ENCODE assay signal across 10 cellular contexts in the genomic region with DNA sequence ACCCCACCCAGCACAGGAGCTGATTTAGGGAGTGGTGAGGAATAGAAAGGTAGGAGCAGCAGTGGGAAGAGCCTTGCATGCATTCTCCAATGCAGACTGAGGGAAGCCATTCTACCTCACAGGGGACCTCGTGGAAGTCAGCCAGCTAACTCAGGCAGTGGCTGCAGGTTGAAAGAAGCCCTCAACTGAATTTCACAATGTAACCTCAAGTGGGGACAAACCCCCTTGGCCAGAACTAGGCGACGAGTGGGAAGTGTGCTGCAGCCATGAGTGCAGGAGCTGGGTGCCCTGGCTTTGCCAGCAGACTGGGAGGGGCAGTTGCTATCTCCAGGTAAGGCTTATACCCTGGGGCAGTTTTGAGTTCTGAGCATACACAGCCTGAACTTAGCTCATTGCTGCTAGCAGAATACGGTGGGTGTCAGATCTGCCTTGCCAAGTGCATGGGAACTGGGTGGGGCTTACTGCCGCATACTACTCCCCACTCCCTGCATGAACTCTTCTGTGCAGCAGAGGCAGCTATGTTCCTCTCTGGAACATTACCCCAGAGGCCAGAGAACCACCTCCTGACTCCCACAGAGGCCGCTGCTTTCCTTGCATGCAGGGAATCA.
A peak's percentile ranks its signal among the peaks of the same experiment; 100 is the strongest.
DNase-seq lines count a peak whose midpoint lies in the region; ATAC-seq and TF ChIP-seq lines count a peak whose summit lies in the region.
"Had no signal": no experiment of that assay in that cellular context is flagged by ENCODE, and none has a peak within 500 bp of the region (broad histone marks: within the 10 kb centered on the region; RNA-seq: fewer than 3 reads in every experiment).

No MANE protein-coding gene starts in this region.

- DNase-seq in activated T-cell treated with anti-CD3 and anti-CD28 coated beads, Interleukin-2, amount 50 U/mL, for 4 hours = no peak
- no peak for DNase-seq in activated T-cell treated with anti-CD3 and anti-CD28 coated beads for 4 hours
- DNase-seq in T-helper 17 cell = no peak
- peak; percentile 74 to 82 for DNase-seq in left lung
- no peak for DNase-seq in type B pancreatic cell (ENCODE audit: extremely low spot score, unreplicated experiment)
- no peak for DNase-seq in hepatocyte (ENCODE audit: low spot score)
- DNase-seq in SJCRH30 = no peak
- no peak for DNase-seq in SHP77 treated with DMSO at 0.1 percent for 48 hours (lab: John Stamatoyannopoulos, UW)
- DNase-seq: NCI-H1092, T-helper 9 cell had no signal

- TF ChIP-seq CTCF in left lung (IDR thresholded peaks at IDR 0.05) = no peak
- no peak for TF ChIP-seq CTCF in type B pancreatic cell (conservative IDR thresholded peaks at IDR 0.05)
- no peak for TF ChIP-seq CTCF in hepatocyte (IDR thresholded peaks at IDR 0.05; ENCODE audit: poor library complexity)

- no peaks in the 10 kb centered on the region for H3K9me3 Mint-ChIP-seq in activated T-cell treated with anti-CD3 and anti-CD28 coated beads, Interleukin-2, amount 50 U/mL, for 4 hours
- H3K9me3 Mint-ChIP-seq in type B pancreatic cell = no peaks in the 10 kb centered on the region

- no peak overlapping the region for H3K4me2 ChIP-seq in hepatocyte

- H3K79me2 ChIP-seq in hepatocyte = peaks cover 26% of the 10 kb centered on the region

- intact Hi-C loops in left lung (cut with DNase I) = loop anchor here in 1 of 2 donors (10.0 kb wide), 1 partner anchor 256 kb away; no protein-coding TSS in a partner anchor

- 76% methylated on average over 6 of the region's 6 CpGs for WGBS in hepatocyte (ENCODE audit: low lambda C conversion rate, missing lambda C conversion rate)

- no peaks in the 10 kb centered on the region for H3K27me3 ChIP-seq in left lung
- H3K27me3 ChIP-seq in hepatocyte = no peaks in the 10 kb centered on the region
- no peaks in the 10 kb centered on the region for H3K27me3 ChIP-seq in SJCRH30

- no peaks in the 10 kb centered on the region for H3K9me2 ChIP-seq in hepatocyte (replicated peaks; ENCODE audit: insufficient read depth)

- no peak overlapping the region for H3K27ac ChIP-seq in left lung
- no peak overlapping the region for H3K27ac ChIP-seq in hepatocyte
- no peak overlapping the region for H3K27ac ChIP-seq in SJCRH30

- H3K4me3 Mint-ChIP-seq in activated T-cell treated with anti-CD3 and anti-CD28 coated beads, Interleukin-2, amount 50 U/mL, for 4 hours = no peak overlapping the region
- peak overlapping the region; percentile 78 for H3K4me3 Mint-ChIP-seq in T-helper 17 cell
- H3K4me3 Mint-ChIP-seq in type B pancreatic cell = no peak overlapping the region

- no peak overlapping the region for H3K4me3 ChIP-seq in left lung
- H3K4me3 ChIP-seq in hepatocyte = no peak overlapping the region
- H3K4me3 ChIP-seq in SJCRH30 = no peak overlapping the region

- ATAC-seq in activated T-cell treated with anti-CD3 and anti-CD28 coated beads, Interleukin-2, amount 50 U/mL, for 4 hours = peak; percentile 18 to 21
- ATAC-seq in T-helper 17 cell (peak; percentile 32), left lung (peak; percentile 97)

- H4K20me1 ChIP-seq in hepatocyte (ENCODE audit: insufficient read depth, poor library complexity, severe bottlenecking) = peaks cover 4% of the 10 kb centered on the region

- H3K4me1 Mint-ChIP-seq in activated T-cell treated with anti-CD3 and anti-CD28 coated beads, Interleukin-2, amount 50 U/mL, for 4 hours (ENCODE audit: low read depth) = peaks cover 30% of the 10 kb centered on the region
- peaks cover 27% of the 10 kb centered on the region for H3K4me1 Mint-ChIP-seq in T-helper 17 cell
- peaks cover 13% of the 10 kb centered on the region for H3K4me1 Mint-ChIP-seq in type B pancreatic cell (ENCODE audit: unreplicated experiment)

- peaks cover 2% of the 10 kb centered on the region for H3K36me3 Mint-ChIP-seq in activated T-cell treated with anti-CD3 and anti-CD28 coated beads, Interleukin-2, amount 50 U/mL, for 4 hours (ENCODE audit: insufficient read depth)
- H3K36me3 Mint-ChIP-seq in T-helper 17 cell (ENCODE audit: low read depth) = no peaks in the 10 kb centered on the region
- H3K36me3 Mint-ChIP-seq in type B pancreatic cell = peaks cover 4% of the 10 kb centered on the region

- peak overlapping the region; percentile 70 for H3K27ac Mint-ChIP-seq in T-helper 17 cell
- peak overlapping the region; percentile 61 for H3K27ac Mint-ChIP-seq in type B pancreatic cell

- H3K27me3 Mint-ChIP-seq in activated T-cell treated with anti-CD3 and anti-CD28 coated beads, Interleukin-2, amount 50 U/mL, for 4 hours (ENCODE audit: low read depth) = no peaks in the 10 kb centered on the region
- H3K27me3 Mint-ChIP-seq in T-helper 17 cell (no peaks in the 10 kb centered on the region), type B pancreatic cell (no peaks in the 10 kb centered on the region)

- no peak overlapping the region for H2AFZ ChIP-seq in hepatocyte

- H3K9me3 ChIP-seq in T-helper 17 cell (ENCODE audit: control insufficient read depth, low read length, poor library complexity, severe bottlenecking) (no peaks in the 10 kb centered on the region), left lung (no peaks in the 10 kb centered on the region), hepatocyte (ENCODE audit: low read depth) (no peaks in the 10 kb centered on the region), SJCRH30 (replicated peaks) (peaks cover 3% of the 10 kb centered on the region; the same call in 1 of the 2 replicates)

- no peaks in the 10 kb centered on the region for H3K36me3 ChIP-seq in left lung
- H3K36me3 ChIP-seq in hepatocyte (replicated peaks; ENCODE audit: insufficient read depth, low read depth) = no peaks in the 10 kb centered on the region
- no peaks in the 10 kb centered on the region for H3K36me3 ChIP-seq in SJCRH30

- peaks cover 11 to 33% of the 10 kb centered on the region in 2 donors for H3K4me1 ChIP-seq in left lung
- no peaks in the 10 kb centered on the region for H3K4me1 ChIP-seq in hepatocyte (ENCODE audit: insufficient read depth)
- H3K4me1 ChIP-seq in SJCRH30 = no peaks in the 10 kb centered on the region

Comparison
In these comparisons a context has a peak if more than half of its experiments do, and no peak if none do; other contexts are left out.
1. ATAC-seq: peak in every context shown above with its lines; median percentile 97 in left lung; 32 in T-helper 17 cell; 20 in activated T-cell treated with anti-CD3 and anti-CD28 coated beads, Interleukin-2, amount 50 U/mL, for 4 hours.
2. DNase-seq: peak in left lung (2 of 2); none in activated T-cell treated with anti-CD3 and anti-CD28 coated beads, Interleukin-2, amount 50 U/mL, for 4 hours (single experiment), activated T-cell treated with anti-CD3 and anti-CD28 coated beads for 4 hours (single experiment), T-helper 17 cell (0 of 3), type B pancreatic cell (single experiment), hepatocyte (single experiment), SJCRH30 (0 of 2) and SHP77 treated with DMSO at 0.1 percent for 48 hours (single experiment).